In genomic region chr2:23563151-23563550, GRCh38 we compare ENCODE assay signal across 1 cellular context.
TF ChIP-seq lines count a peak whose summit lies in the region.

No MANE protein-coding gene starts in this region.

TF ChIP-seq in H1, 55 proteins besides CTCF, POLR2A, EP300 and RAD21 (continued from another document):
- TF ChIP-seq MAX (IDR thresholded peaks at IDR 0.05) = no peak
- TF ChIP-seq TEAD4 (IDR thresholded peaks at IDR 0.05; ENCODE audit: low read depth, low read length) = no peak
- TF ChIP-seq KDM4A (IDR thresholded peaks at IDR 0.05; ENCODE audit: low read depth, low read length, severe bottlenecking) = no peak
- TF ChIP-seq HDAC2 (IDR thresholded peaks at IDR 0.05; ENCODE audit: borderline replicate concordance in 1 of 2, low read depth in 2 of 2, low read length in 2 of 2) = no peak
- TF ChIP-seq CBX5 (IDR thresholded peaks at IDR 0.05; ENCODE audit: low read depth, low read length) = no peak
- no peak for TF ChIP-seq SIX5 (IDR thresholded peaks at IDR 0.05; ENCODE audit: low read depth, low read length)
- no peak for TF ChIP-seq ATF3 (IDR thresholded peaks at IDR 0.05; ENCODE audit: insufficient read depth, low read depth, low read length)
- TF ChIP-seq SRF (IDR thresholded peaks at IDR 0.05; ENCODE audit: low read depth, low read length) = no peak
- no peak for TF ChIP-seq SUZ12 (IDR thresholded peaks at IDR 0.05; ENCODE audit: low read length)
- TF ChIP-seq EGR1 (IDR thresholded peaks at IDR 0.05; ENCODE audit: borderline replicate concordance, low read depth, low read length) = no peak
- no peak for TF ChIP-seq NANOG (IDR thresholded peaks at IDR 0.05; ENCODE audit: insufficient read depth, low read depth, low read length, poor library complexity, severe bottlenecking)
- no peak for TF ChIP-seq KDM5A (IDR thresholded peaks at IDR 0.05; ENCODE audit: low read length)
- TF ChIP-seq RNF2 (IDR thresholded peaks at IDR 0.05; ENCODE audit: borderline replicate concordance, low read depth, low read length, missing control alignments, poor library complexity, severe bottlenecking) = no peak
- no peak for TF ChIP-seq NRF1 (IDR thresholded peaks at IDR 0.05; ENCODE audit: low read depth, low read length)
- no peak for TF ChIP-seq TAF7 (optimal IDR thresholded peaks at IDR 0.05; ENCODE audit: borderline replicate concordance, low read depth, low read length)
